Comparison of ENCODE assay signal across 1 cellular context in the genomic region with DNA sequence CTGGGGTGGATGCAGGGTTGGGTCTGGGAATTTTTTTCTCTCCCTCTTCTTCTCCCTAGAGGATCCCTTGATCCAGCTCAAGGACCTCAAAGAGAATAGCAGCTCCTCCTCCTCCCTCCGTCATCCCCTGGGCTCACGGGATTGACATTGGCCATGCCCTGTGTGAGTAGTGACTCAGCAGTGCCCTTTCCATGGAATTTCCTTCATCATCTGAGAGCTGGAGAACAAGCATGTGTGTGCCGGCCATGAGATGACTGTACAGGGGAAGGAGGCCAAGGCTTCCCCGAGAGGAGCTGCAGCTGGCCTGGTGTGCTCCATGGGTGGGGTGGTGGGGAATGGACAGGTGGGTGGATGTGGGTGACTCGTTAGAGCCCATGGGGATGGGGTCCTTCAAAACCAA.
TF ChIP-seq lines count a peak whose summit lies in the region.

No MANE protein-coding gene starts in this region.

TF ChIP-seq in SK-N-SH, 30 proteins besides CTCF, POLR2A, EP300 and RAD21 (continued from another document):
- TF ChIP-seq, protein P1, sequence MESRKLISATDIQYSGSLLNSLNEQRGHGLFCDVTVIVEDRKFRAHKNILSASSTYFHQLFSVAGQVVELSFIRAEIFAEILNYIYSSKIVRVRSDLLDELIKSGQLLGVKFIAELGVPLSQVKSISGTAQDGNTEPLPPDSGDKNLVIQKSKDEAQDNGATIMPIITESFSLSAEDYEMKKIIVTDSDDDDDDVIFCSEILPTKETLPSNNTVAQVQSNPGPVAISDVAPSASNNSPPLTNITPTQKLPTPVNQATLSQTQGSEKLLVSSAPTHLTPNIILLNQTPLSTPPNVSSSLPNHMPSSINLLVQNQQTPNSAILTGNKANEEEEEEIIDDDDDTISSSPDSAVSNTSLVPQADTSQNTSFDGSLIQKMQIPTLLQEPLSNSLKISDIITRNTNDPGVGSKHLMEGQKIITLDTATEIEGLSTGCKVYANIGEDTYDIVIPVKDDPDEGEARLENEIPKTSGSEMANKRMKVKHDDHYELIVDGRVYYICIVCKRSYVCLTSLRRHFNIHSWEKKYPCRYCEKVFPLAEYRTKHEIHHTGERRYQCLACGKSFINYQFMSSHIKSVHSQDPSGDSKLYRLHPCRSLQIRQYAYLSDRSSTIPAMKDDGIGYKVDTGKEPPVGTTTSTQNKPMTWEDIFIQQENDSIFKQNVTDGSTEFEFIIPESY (IDR thresholded peaks at IDR 0.05; ENCODE audit: borderline replicate concordance, low read depth): no peak
- TF ChIP-seq GATA2 (CRISPR knock-in tag; IDR thresholded peaks at IDR 0.05) (no peak), FOXM1 (IDR thresholded peaks at IDR 0.05; ENCODE audit: low read depth) (no peak), TEAD4 (IDR thresholded peaks at IDR 0.05; ENCODE audit: borderline replicate concordance, insufficient read depth) (no peak), NRF1 (IDR thresholded peaks at IDR 0.05; ENCODE audit: low read depth, low read length) (no peak), MEF2A (IDR thresholded peaks at IDR 0.05; ENCODE audit: borderline replicate concordance, low read depth) (no peak), FOSL2 (IDR thresholded peaks at IDR 0.05; ENCODE audit: borderline replicate concordance, low read depth) (no peak), FOXJ3 (CRISPR knock-in tag; IDR thresholded peaks at IDR 0.05) (no peak)
- TF ChIP-seq, protein P2, sequence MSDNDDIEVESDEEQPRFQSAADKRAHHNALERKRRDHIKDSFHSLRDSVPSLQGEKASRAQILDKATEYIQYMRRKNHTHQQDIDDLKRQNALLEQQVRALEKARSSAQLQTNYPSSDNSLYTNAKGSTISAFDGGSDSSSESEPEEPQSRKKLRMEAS (IDR thresholded peaks at IDR 0.05; ENCODE audit: low read depth): no peak
